Comparison of ENCODE assay signal across 8 cellular contexts in the genomic region with DNA sequence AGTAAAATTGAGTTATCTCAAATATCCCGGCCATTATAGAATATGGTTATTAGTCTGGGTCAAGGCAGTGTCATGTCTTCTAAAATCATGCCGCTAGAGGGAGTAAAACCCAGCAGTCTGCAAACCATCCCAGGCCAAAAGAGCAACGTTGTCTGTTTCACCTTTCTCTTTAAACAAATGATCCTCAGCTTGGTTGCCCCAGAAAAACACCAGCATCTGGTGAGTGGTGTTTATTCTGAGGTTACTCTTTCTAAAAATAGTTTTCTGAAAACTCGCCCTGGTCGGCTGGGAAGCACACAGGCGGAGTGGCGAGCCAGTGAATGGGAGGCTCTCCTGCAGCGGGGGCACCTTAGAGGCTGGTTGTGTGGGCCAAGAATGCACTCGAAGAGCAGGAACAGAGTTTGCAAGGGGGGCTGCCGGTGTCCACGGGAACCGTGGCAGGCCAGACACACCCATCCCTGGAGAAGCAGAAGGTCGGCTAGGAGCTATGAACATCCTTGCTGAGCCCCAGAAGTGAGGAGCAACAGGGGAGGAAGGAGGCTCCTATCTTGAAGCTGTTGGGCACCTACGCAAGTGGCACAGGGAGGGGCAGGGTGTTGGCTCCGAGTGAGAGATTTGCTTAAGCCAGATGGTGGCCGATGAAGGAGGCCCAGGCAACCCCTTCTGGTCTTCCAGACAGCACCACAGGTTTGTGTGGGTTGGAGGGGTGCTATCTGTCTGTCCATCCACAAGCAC.
DNase-seq lines count a peak whose midpoint lies in the region; ATAC-seq, FAIRE-seq and TF ChIP-seq lines count a peak whose summit lies in the region.

No MANE protein-coding gene starts in this region.

- peak; percentile 59 for ATAC-seq in HG02610 (IDR thresholded peaks at IDR 0.05; ENCODE audit: unreplicated experiment)

- H3K4me1 ChIP-seq in small intestine (ENCODE audit: control insufficient read depth in 2 of 2, insufficient read depth in 1 of 2, low read depth in 1 of 2, low read length in 1 of 2): peaks cover 0 to 27% of the 10 kb centered on the region in 2 donors

- 16 to 17% (median 16%) methylated on average over 16 of the region's 16 CpGs for WGBS in small intestine, 3 donors

- peaks cover 86% of the 10 kb centered on the region for H3K4me1 Mint-ChIP-seq in T-helper 2 cell treated with Interferon-gamma antibody and Interleukin-4, amounts not matched to agents 5 μg/mL and 100 μg/mL, for 36 hours (ENCODE audit: low read depth)

- peak; percentile 36 for FAIRE-seq in small intestine (lab: Jason Lieb, UNC)

- peak; percentile 73 for TF ChIP-seq CTCF in astrocyte of the cerebellum (IDR thresholded peaks at IDR 0.05; ENCODE audit: low read depth, low read length, missing control alignments)

- H3K9me3 Mint-ChIP-seq in T-helper 2 cell treated with Interferon-gamma antibody and Interleukin-4, amounts not matched to agents 5 μg/mL and 100 μg/mL, for 36 hours: peaks cover 7% of the 10 kb centered on the region

- no peaks in the 10 kb centered on the region for H3K27me3 ChIP-seq in small intestine (ENCODE audit: control insufficient read depth in 2 of 2, insufficient read depth in 2 of 2, low read length in 2 of 2)

- H3K9me3 ChIP-seq in small intestine (ENCODE audit: control insufficient read depth, low read depth): no peaks in the 10 kb centered on the region

- in situ Hi-C loops in astrocyte of the cerebellum (cut with HindIII; ENCODE audit: low sequenced_read_pairs): loop anchor here (25.0 kb wide), 1 partner anchor 547 kb away; no protein-coding TSS in a partner anchor

- peak overlapping the region; percentile 27 to 96 for H3K27ac ChIP-seq in small intestine (ENCODE audit: low read depth in 1 of 2, low read length in 1 of 2)

- H3K27me3 Mint-ChIP-seq in T-helper 2 cell treated with Interferon-gamma antibody and Interleukin-4, amounts not matched to agents 5 μg/mL and 100 μg/mL, for 36 hours (ENCODE audit: low read depth): no peaks in the 10 kb centered on the region

- peak overlapping the region; percentile 95 for H3K27ac Mint-ChIP-seq in T-helper 2 cell treated with Interferon-gamma antibody and Interleukin-4, amounts not matched to agents 5 μg/mL and 100 μg/mL, for 36 hours

- DNase-seq in NCI-H446 (lab: John Stamatoyannopoulos, UW) (peak; percentile 7 to 31), NCI-H446 treated with DMSO at 0.1 percent for 48 hours (lab: John Stamatoyannopoulos, UW) (no peak), NCI-H1048 (lab: John Stamatoyannopoulos, UW) (peak; percentile 45), astrocyte of the cerebellum (ENCODE audit: low read depth) (peak; percentile 87), iPS DF 19.7 (ENCODE audit: low read depth, low spot score) (peak; percentile 9), small intestine (peak; percentile 84)
- peak; percentile 79 for DNase-seq in T-helper 2 cell treated with Interferon-gamma antibody and Interleukin-4, amounts not matched to agents 5 μg/mL and 100 μg/mL, for 36 hours (ENCODE audit: low spot score)

- H3K36me3 ChIP-seq in small intestine (ENCODE audit: control insufficient read depth in 2 of 2, insufficient read depth in 2 of 2, low read length in 2 of 2): no peaks in the 10 kb centered on the region

- H3K4me3 Mint-ChIP-seq in T-helper 2 cell treated with Interferon-gamma antibody and Interleukin-4, amounts not matched to agents 5 μg/mL and 100 μg/mL, for 36 hours: peak overlapping the region; percentile 90

- H3K4me3 ChIP-seq in astrocyte of the cerebellum (ENCODE audit: low read depth, low read length): no peak overlapping the region
- H3K4me3 ChIP-seq in small intestine (ENCODE audit: low read depth in 1 of 2, low read length in 2 of 2): peak overlapping the region; percentile 1 to 2

- peaks cover 20% of the 10 kb centered on the region for H3K36me3 Mint-ChIP-seq in T-helper 2 cell treated with Interferon-gamma antibody and Interleukin-4, amounts not matched to agents 5 μg/mL and 100 μg/mL, for 36 hours (ENCODE audit: low read depth)
